9 cellular contexts compared by ENCODE assay signal in genomic region chr1:120913651-120914389, GRCh38. TPM values are rescaled to one million over a fixed set of nuclear protein-coding genes. Genes with fewer than 3 reads are reported as not detected.
DNase-seq lines count a peak whose midpoint lies in the region; TF ChIP-seq lines count a peak whose summit lies in the region.
"Not testable (repeated sequence)": the region's sequence is repeated elsewhere in the genome, so short reads cannot be mapped to it uniquely, and the experiment has no call there.
"Had no signal": no experiment of that assay in that cellular context is flagged by ENCODE, and none has a peak within 500 bp of the region (broad histone marks: within the 10 kb centered on the region; RNA-seq: fewer than 3 reads in every experiment).

No MANE protein-coding gene starts in this region.

- H3K27me3 Mint-ChIP-seq in CD4-positive, alpha-beta memory T cell: not testable (repeated sequence)

- H3K4me3 Mint-ChIP-seq in CD4-positive, alpha-beta memory T cell: peak overlapping the region; percentile 87 to 99 (median 94)

- H4K20me1 ChIP-seq in Karpas-422 (ENCODE audit: insufficient read depth, low read depth, low read length): not testable (repeated sequence)

- H3K79me2 ChIP-seq in Karpas-422 (ENCODE audit: low read length): not testable (repeated sequence)

- H3K4me1 Mint-ChIP-seq in CD4-positive, alpha-beta memory T cell: not testable (repeated sequence)

- H2AFZ ChIP-seq in Karpas-422 (ENCODE audit: low read length): not testable (repeated sequence)

- DNase-seq in CD4-positive, alpha-beta memory T cell: peak; percentile 80 to 91 (median 90)
- DNase-seq in Karpas-422 (peak; percentile 38), T follicular helper cell (ENCODE audit: low read depth) (peak; percentile 66), activated T-cell treated with anti-CD3 and anti-CD28 coated beads for 1 hour (ENCODE audit: low read depth) (peak; percentile 52), cardiac fibroblast (ENCODE audit: low read depth in 2 of 2) (peak; percentile 13 to 20), islet precursor cell (peak; percentile 63), posterior vena cava (ENCODE audit: low spot score) (peak; percentile 86)
- peak; percentile 5 for DNase-seq in stimulated activated CD8-positive, alpha-beta memory T cell treated with anti-CD3 and anti-CD28 coated beads, Interleukin-4, amount 100 ng/mL, for 24 hours (ENCODE audit: low read depth)

- H3K27ac ChIP-seq in CD4-positive, alpha-beta memory T cell (ENCODE audit: low read depth, low read length): peak overlapping the region; percentile 64
- not testable (repeated sequence) for H3K27ac ChIP-seq in Karpas-422 (ENCODE audit: low read length)

- H3K27ac Mint-ChIP-seq in CD4-positive, alpha-beta memory T cell: peak overlapping the region; percentile 96 to 99 (median 99)

- H3K36me3 ChIP-seq in CD4-positive, alpha-beta memory T cell (ENCODE audit: insufficient read depth, low read length); Karpas-422 (ENCODE audit: insufficient read depth, low read length): not testable (repeated sequence)

- H3K4me1 ChIP-seq in CD4-positive, alpha-beta memory T cell (ENCODE audit: insufficient read depth, low read length); Karpas-422 (ENCODE audit: low read length): not testable (repeated sequence)

- POLR2A ChIA-PET in CD4-positive, alpha-beta memory T cell (lab: Charles Lee; ENCODE audit: partially characterized antibody): interaction anchor here (1.3 kb wide), 1 partner anchor 63 kb away, joined by 3 read pairs; no protein-coding TSS in a partner anchor

- peak overlapping the region; percentile 32 for H3K4me2 ChIP-seq in Karpas-422 (ENCODE audit: low read depth, low read length, poor library complexity, severe bottlenecking)

- TF ChIP-seq CTCF in cardiac fibroblast (IDR thresholded peaks at IDR 0.05; ENCODE audit: low read depth, low read length): not testable (repeated sequence)

- not testable (repeated sequence) for H3K9ac ChIP-seq in Karpas-422 (ENCODE audit: low read length)

- not testable (repeated sequence) for H3K4me3 ChIP-seq in CD4-positive, alpha-beta memory T cell (ENCODE audit: low read length in 2 of 2)
- H3K4me3 ChIP-seq in Karpas-422 (ENCODE audit: low read length): peak overlapping the region; percentile 40; the same call in 1 of the 2 replicates
- H3K4me3 ChIP-seq in cardiac fibroblast (replicated peaks in 1 of 2; ENCODE audit: low read depth in 2 of 2, low read length in 2 of 2): peak overlapping the region; percentile 42 to 53

- intact Hi-C loops in CD4-positive, alpha-beta memory T cell (cut with micrococcal nuclease); posterior vena cava (cut with DNase I): not testable (repeated sequence)

- H3K9me3 ChIP-seq in CD4-positive, alpha-beta memory T cell (ENCODE audit: control insufficient read depth in 1 of 2, low read length in 2 of 2); Karpas-422 (ENCODE audit: low read length): not testable (repeated sequence)

- CTCF ChIA-PET in CD4-positive, alpha-beta memory T cell (lab: Charles Lee; ENCODE audit: partially characterized antibody): not testable (repeated sequence)

- H3K9me3 Mint-ChIP-seq in CD4-positive, alpha-beta memory T cell: not testable (repeated sequence)

- H3K27me3 ChIP-seq in CD4-positive, alpha-beta memory T cell (ENCODE audit: insufficient read depth, low read length); Karpas-422 (ENCODE audit: low read length): not testable (repeated sequence)

- not testable (repeated sequence) for H3K9me2 ChIP-seq in Karpas-422 (replicated peaks; ENCODE audit: insufficient read depth, low read length)

- not testable (repeated sequence) for H3K36me3 Mint-ChIP-seq in CD4-positive, alpha-beta memory T cell

RNA-seq across cellular contexts. Expression of gene PPIAL4A, which starts 24.2 kb away (rescaled TPM):
- under 1 TPM; 0.73 to 0.80 TPM for total RNA-seq in CD4-positive, alpha-beta memory T cell
- polyA plus RNA-seq in CD4-positive, alpha-beta memory T cell: not detected
- not detected in 2 replicates for total RNA-seq in Karpas-422 (2014; rRNA removed; shearing (Covaris generic); ENCODE audit: low replicate concordance)
- total RNA-seq in posterior vena cava: not detected
- total RNA-seq: T-helper 2 cell treated with Interferon-gamma antibody and Interleukin-4, amounts not matched to agents 100 ng/mL and 5 ng/mL, for 36 hours had no signal

Comparison
In these comparisons a context has a peak if more than half of its experiments do, and no peak if none do; other contexts are left out.
1. DNase-seq: peak in every context shown above with its lines; median percentile 90 in CD4-positive, alpha-beta memory T cell; 86 in posterior vena cava; 66 in T follicular helper cell; 63 in islet precursor cell; 52 in activated T-cell treated with anti-CD3 and anti-CD28 coated beads for 1 hour; 38 in Karpas-422; 16 in cardiac fibroblast; 5 in stimulated activated CD8-positive, alpha-beta memory T cell treated with anti-CD3 and anti-CD28 coated beads, Interleukin-4, amount 100 ng/mL, for 24 hours.